In the genomic region with DNA sequence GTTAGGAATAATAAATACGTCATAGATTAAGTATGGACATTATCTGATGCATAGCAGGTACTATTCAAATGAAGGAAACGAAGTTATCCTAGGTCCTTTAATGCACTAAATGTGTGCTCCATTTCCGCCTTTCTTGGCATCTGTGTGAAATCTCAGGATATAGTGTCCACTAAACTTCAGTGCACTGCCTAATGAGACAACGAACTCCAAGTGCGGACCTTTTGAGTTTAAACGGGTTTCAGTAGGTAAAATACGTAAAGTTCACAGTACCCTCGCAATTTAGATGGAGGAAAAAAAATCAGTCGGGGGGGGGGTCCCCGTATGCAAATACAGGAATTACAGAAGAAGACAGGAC, we compare ENCODE assay signal across 8 cellular contexts.
A peak's percentile ranks its signal among the peaks of the same experiment; 100 is the strongest.
DNase-seq lines count a peak whose midpoint lies in the region; ATAC-seq and TF ChIP-seq lines count a peak whose summit lies in the region.

No MANE protein-coding gene starts in this region.

- H3K79me2 ChIP-seq in DOHH2 (ENCODE audit: control insufficient read depth, low read length) = peaks cover 54% of the 10 kb centered on the region

- ATAC-seq in HG02610 (IDR thresholded peaks at IDR 0.05; ENCODE audit: unreplicated experiment) = peak; percentile 4

- H4K20me1 ChIP-seq in DOHH2 (ENCODE audit: control insufficient read depth, insufficient read depth, low read depth, low read length) = peaks cover 11% of the 10 kb centered on the region

- H3K36me3 ChIP-seq in DOHH2 (ENCODE audit: control insufficient read depth, low read length) (peaks cover 42% of the 10 kb centered on the region), adipocyte (ENCODE audit: control insufficient read depth, insufficient read depth, low read length, severe bottlenecking) (no peaks in the 10 kb centered on the region), stomach smooth muscle (ENCODE audit: control insufficient read depth in 2 of 2, insufficient read depth in 2 of 2, low read length in 2 of 2) (no peaks in the 10 kb centered on the region)

- H3K4me1 ChIP-seq in DOHH2 (ENCODE audit: control insufficient read depth, low read length) = peaks cover 43% of the 10 kb centered on the region
- peaks cover 26% of the 10 kb centered on the region for H3K4me1 ChIP-seq in adipocyte (ENCODE audit: control insufficient read depth, insufficient read depth, low read length)
- H3K4me1 ChIP-seq in stomach smooth muscle (ENCODE audit: control insufficient read depth, insufficient read depth, low read length) = no peaks in the 10 kb centered on the region

- peaks cover 29% of the 10 kb centered on the region for H3F3A ChIP-seq in DOHH2 (ENCODE audit: control insufficient read depth, insufficient read depth)

- peak; percentile 61 for DNase-seq in adipocyte (ENCODE audit: low read depth)
- DNase-seq in NCI-H2171 treated with DMSO at 0.1 percent for 48 hours (lab: John Stamatoyannopoulos, UW) = no peak
- DNase-seq in GM10266 (ENCODE audit: extremely low spot score) = no peak
- DNase-seq in epidermal melanocyte (ENCODE audit: insufficient read length, low spot score) = no peak

- H3K4me3 ChIP-seq in DOHH2 (ENCODE audit: low read length) (peak overlapping the region; percentile 84), adipocyte (ENCODE audit: low read length) (peak overlapping the region; percentile 89), iPS-18c (ENCODE audit: insufficient read depth, low read depth, low read length) (peak overlapping the region; percentile 83), stomach smooth muscle (ENCODE audit: low read length in 2 of 2) (peak overlapping the region; percentile 88 to 92)

- H3K9me3 ChIP-seq in DOHH2 (ENCODE audit: control insufficient read depth, insufficient read depth, low read length) = no peaks in the 10 kb centered on the region
- H3K9me3 ChIP-seq in adipocyte (ENCODE audit: control insufficient read depth, low read length) = no peaks in the 10 kb centered on the region
- no peaks in the 10 kb centered on the region for H3K9me3 ChIP-seq in iPS-18c (ENCODE audit: control insufficient read depth, insufficient read depth, low read length)
- H3K9me3 ChIP-seq in stomach smooth muscle (ENCODE audit: control insufficient read depth in 2 of 2, low read length in 2 of 2) = no peaks in the 10 kb centered on the region

- H3K9ac ChIP-seq in adipocyte (ENCODE audit: low read length) = peak overlapping the region; percentile 88
- H3K9ac ChIP-seq in stomach smooth muscle (ENCODE audit: low read length in 2 of 2) = peak overlapping the region; percentile 89 to 94

- peak; percentile 12 for TF ChIP-seq CTCF in DOHH2 (IDR thresholded peaks at IDR 0.05; ENCODE audit: low read depth, low read length, poor library complexity, severe bottlenecking)
- TF ChIP-seq CTCF in GM10266 (IDR thresholded peaks at IDR 0.05; ENCODE audit: control insufficient read depth, insufficient read depth, low read depth, missing control alignments) = no peak

- H3K4me2 ChIP-seq in DOHH2 (ENCODE audit: low read length) = peak overlapping the region; percentile 92

- H3K27me3 ChIP-seq in DOHH2 (ENCODE audit: control insufficient read depth, low read length) (no peaks in the 10 kb centered on the region), adipocyte (replicated peaks; ENCODE audit: control insufficient read depth, insufficient read depth, low read length) (no peaks in the 10 kb centered on the region), stomach smooth muscle (ENCODE audit: control insufficient read depth in 1 of 2, insufficient read depth in 2 of 2, low read length in 2 of 2) (no peaks in the 10 kb centered on the region)

- H3K9me2 ChIP-seq in DOHH2 (replicated peaks; ENCODE audit: control insufficient read depth, low read length) = no peaks in the 10 kb centered on the region

- H3K27ac ChIP-seq in DOHH2 (ENCODE audit: low read depth, low read length) = peak overlapping the region; percentile 87
- H3K27ac ChIP-seq in stomach smooth muscle (ENCODE audit: low read length) = peak overlapping the region; percentile 83
